8 cellular contexts compared by ENCODE assay signal in the genomic region with DNA sequence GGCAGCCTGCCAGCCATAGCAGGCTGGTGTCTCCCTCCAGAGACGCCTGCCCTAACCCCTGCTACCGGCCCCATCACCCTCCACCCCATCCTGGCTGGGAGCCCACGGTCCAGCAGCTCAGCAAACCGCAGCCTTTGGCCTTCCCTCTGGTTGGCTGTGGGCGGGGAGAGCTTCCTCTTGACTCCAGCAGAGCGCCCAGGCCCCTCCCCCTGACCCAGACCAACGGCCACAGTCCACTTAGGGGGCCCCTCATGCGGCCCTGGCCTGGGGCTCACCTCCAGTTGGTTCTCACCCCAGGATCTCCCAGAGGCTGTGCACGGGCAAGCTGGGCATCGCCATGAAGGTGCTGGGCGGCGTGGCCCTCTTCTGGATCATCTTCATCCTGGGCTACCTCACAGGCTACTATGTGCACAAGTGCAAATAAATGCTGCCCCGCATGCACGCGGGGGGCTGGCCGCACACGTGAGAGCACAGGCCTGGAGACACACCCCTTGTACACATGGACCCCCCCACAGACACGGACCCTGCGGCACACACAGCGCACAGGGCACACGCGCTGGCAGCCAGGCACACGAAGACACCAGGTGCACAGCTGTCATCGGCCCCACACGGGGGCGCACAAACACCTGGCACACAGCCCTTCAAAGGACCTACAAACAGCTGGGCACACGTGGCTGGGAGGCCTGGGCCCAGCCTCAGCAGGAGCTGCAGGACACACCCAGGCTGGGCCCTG. TPM values are rescaled to one million over a fixed set of nuclear protein-coding genes. Genes with fewer than 3 reads are reported as not detected.
DNase-seq lines count a peak whose midpoint lies in the region; ATAC-seq and TF ChIP-seq lines count a peak whose summit lies in the region.

No MANE protein-coding gene starts in this region.

- H4K20me1 ChIP-seq in neural progenitor cell (ENCODE audit: low read depth), result peaks cover 4% of the 10 kb centered on the region

- H3K36me3 Mint-ChIP-seq in activated CD4-positive, alpha-beta memory T cell treated with anti-CD3 and anti-CD28 coated beads, Interleukin-2, amount 10 ng/mL, durations not matched to agents 7 days and 5 days (ENCODE audit: low read depth), result peaks cover 13% of the 10 kb centered on the region
- peaks cover 12% of the 10 kb centered on the region for H3K36me3 Mint-ChIP-seq in neural progenitor cell

- no peak overlapping the region for H3K27ac ChIP-seq in neural progenitor cell

- H3K9me3 Mint-ChIP-seq in activated CD4-positive, alpha-beta memory T cell treated with anti-CD3 and anti-CD28 coated beads, Interleukin-2, amount 10 ng/mL, durations not matched to agents 7 days and 5 days, result no peaks in the 10 kb centered on the region
- no peaks in the 10 kb centered on the region for H3K9me3 Mint-ChIP-seq in neural progenitor cell

- POLR2A ChIA-PET in activated CD4-positive, alpha-beta memory T cell treated with anti-CD3 and anti-CD28 coated beads, Interleukin-2, amount 10 ng/mL, durations not matched to agents 7 days and 5 days (lab: Charles Lee), result interaction anchor here (1.7 to 6.3 kb wide), 2 partner anchors 18 to 20 kb away, joined by 4 to 26 read pairs; a partner anchor contains a TSS

- no peak overlapping the region for H2AFZ ChIP-seq in neural progenitor cell (replicated peaks)

- ATAC-seq in GM21360 (IDR thresholded peaks at IDR 0.05; ENCODE audit: unreplicated experiment), result peak; percentile 46
- ATAC-seq in HG03095 (IDR thresholded peaks at IDR 0.05; ENCODE audit: unreplicated experiment), result no peak

- H3K4me1 ChIP-seq in neural progenitor cell, result peaks cover 14% of the 10 kb centered on the region

- CTCF ChIA-PET in activated CD4-positive, alpha-beta memory T cell treated with anti-CD3 and anti-CD28 coated beads, Interleukin-2, amount 10 ng/mL, durations not matched to agents 7 days and 5 days (lab: Charles Lee), result interaction anchor here (0.6 to 1.6 kb wide), 8 partner anchors 11 to 127 kb away, joined by 3 to 29 read pairs (median 4); a partner anchor contains a TSS

- H3K4me3 Mint-ChIP-seq in activated CD4-positive, alpha-beta memory T cell treated with anti-CD3 and anti-CD28 coated beads, Interleukin-2, amount 10 ng/mL, durations not matched to agents 7 days and 5 days, result no peak overlapping the region
- H3K4me3 Mint-ChIP-seq in neural progenitor cell, result no peak overlapping the region

- H3K27me3 Mint-ChIP-seq in activated CD4-positive, alpha-beta memory T cell treated with anti-CD3 and anti-CD28 coated beads, Interleukin-2, amount 10 ng/mL, durations not matched to agents 7 days and 5 days, result no peaks in the 10 kb centered on the region
- H3K27me3 Mint-ChIP-seq in neural progenitor cell (ENCODE audit: insufficient read depth, low read depth), result peaks cover 8% of the 10 kb centered on the region

- peak overlapping the region; percentile 43 for H3K4me2 ChIP-seq in neural progenitor cell

- H3K79me2 ChIP-seq in neural progenitor cell (ENCODE audit: low read depth), result no peaks in the 10 kb centered on the region

- peaks cover 3% of the 10 kb centered on the region for H3K4me1 Mint-ChIP-seq in activated CD4-positive, alpha-beta memory T cell treated with anti-CD3 and anti-CD28 coated beads, Interleukin-2, amount 10 ng/mL, durations not matched to agents 7 days and 5 days
- H3K4me1 Mint-ChIP-seq in neural progenitor cell, result peaks cover 27% of the 10 kb centered on the region

- no peak overlapping the region for H3K27ac Mint-ChIP-seq in activated CD4-positive, alpha-beta memory T cell treated with anti-CD3 and anti-CD28 coated beads, Interleukin-2, amount 10 ng/mL, durations not matched to agents 7 days and 5 days
- H3K27ac Mint-ChIP-seq in neural progenitor cell, result peak overlapping the region; percentile 37

- no peaks in the 10 kb centered on the region for H3K36me3 ChIP-seq in neural progenitor cell

- no peak overlapping the region for H3K9ac ChIP-seq in neural progenitor cell

- peaks cover 20% of the 10 kb centered on the region for H3K27me3 ChIP-seq in neural progenitor cell

- H3K9me3 ChIP-seq in neural progenitor cell (ENCODE audit: low read depth), result no peaks in the 10 kb centered on the region

- H3K4me3 ChIP-seq in neural progenitor cell, result no peak overlapping the region

- peaks cover 5% of the 10 kb centered on the region for H3F3A ChIP-seq in neural progenitor cell (ENCODE audit: low read depth)

- DNase-seq in AG20443 (ENCODE audit: low spot score) (peak; percentile 66), NCI-H510A treated with DMSO at 0.1 percent for 48 hours (lab: John Stamatoyannopoulos, UW) (peak; percentile 39), fibroblast of gingiva (ENCODE audit: low read depth) (peak; percentile 38), neural progenitor cell (ENCODE audit: low spot score) (peak; percentile 72), NK-92 (lab: John Stamatoyannopoulos, UW; ENCODE audit: unreplicated experiment) (no peak)
- peak; percentile 57 for DNase-seq in activated CD4-positive, alpha-beta memory T cell treated with anti-CD3 and anti-CD28 coated beads, Interleukin-2, amount 10 ng/mL, durations not matched to agents 7 days and 5 days

- TF ChIP-seq CTCF in neural progenitor cell (IDR thresholded peaks at IDR 0.05), result peak; percentile 59

RNA-seq across cellular contexts. Expression of a gene that starts 3.1 kb away (rescaled TPM):
- not detected for total RNA-seq in activated CD4-positive, alpha-beta memory T cell treated with anti-CD3 and anti-CD28 coated beads, Interleukin-2, amount 10 ng/mL, durations not matched to agents 7 days and 5 days
- total RNA-seq in neural progenitor cell (ENCODE audit: low replicate concordance), result 9.1 TPM in 1 of 2 replicates, not detected in the other

RNA-seq across cellular contexts. Expression of a gene that starts 20.6 kb away (rescaled TPM):
- 10 to 100 TPM; 32.4 to 33.5 TPM for total RNA-seq in activated CD4-positive, alpha-beta memory T cell treated with anti-CD3 and anti-CD28 coated beads, Interleukin-2, amount 10 ng/mL, durations not matched to agents 7 days and 5 days
- total RNA-seq in neural progenitor cell (ENCODE audit: low replicate concordance), result 32.5 and 51.0 TPM in 2 replicates

RNA-seq across cellular contexts. Expression of a gene that starts 23.4 kb away (rescaled TPM):
- total RNA-seq in activated CD4-positive, alpha-beta memory T cell treated with anti-CD3 and anti-CD28 coated beads, Interleukin-2, amount 10 ng/mL, durations not matched to agents 7 days and 5 days, result not detected
- not detected in 2 replicates for total RNA-seq in neural progenitor cell (ENCODE audit: low replicate concordance)
